Comparison of ENCODE assay signal across 12 cellular contexts in genomic region chr11:125402436-125402835, GRCh38.
DNase-seq lines count a peak whose midpoint lies in the region; ATAC-seq, FAIRE-seq and TF ChIP-seq lines count a peak whose summit lies in the region.
"Had no signal": no experiment of that assay in that cellular context is flagged by ENCODE, and none has a peak within 500 bp of the region (broad histone marks: within the 10 kb centered on the region; RNA-seq: fewer than 3 reads in every experiment).

No MANE protein-coding gene starts in this region.

- H3K36me3 ChIP-seq in SJCRH30 (peaks cover 4% of the 10 kb centered on the region; the same call in 1 of the 2 replicates), fibroblast of lung (ENCODE audit: control insufficient read depth, insufficient read depth, low read length) (no peaks in the 10 kb centered on the region), psoas muscle (ENCODE audit: insufficient read depth in 1 of 2, low read depth in 1 of 2) (peaks cover 0 to 17% of the 10 kb centered on the region in 2 donors)

- DNase-seq in Daoy (ENCODE audit: low read depth) (peak; percentile 42), SJCRH30 (peak; percentile 19 to 44), fibroblast of lung (ENCODE audit: low read depth in 2 of 2) (peak; percentile 59 to 73), psoas muscle (no peak), D721Med (ENCODE audit: insufficient read length, low spot score) (no peak), GM13977 (ENCODE audit: low spot score) (no peak)
- DNase-seq: activated naive CD4-positive, alpha-beta T cell treated with anti-CD3 and anti-CD28 coated beads, Interleukin-2, amount 50 U/mL, for 16 hours; CD4-positive, alpha-beta T cell; NCI-H1092; NCI-H446 had no signal

- H3K27me3 ChIP-seq in SJCRH30 (no peaks in the 10 kb centered on the region), fibroblast of lung (ENCODE audit: control insufficient read depth, insufficient read depth, low read length) (no peaks in the 10 kb centered on the region), psoas muscle (ENCODE audit: insufficient read depth in 3 of 3, low read length in 2 of 3) (no peaks in the 10 kb centered on the region)

- TF ChIP-seq CTCF in fibroblast of lung (conservative IDR thresholded peaks at IDR 0.05 in 1 of 2, IDR thresholded peaks at IDR 0.05 in 1 of 2; ENCODE audit: low read depth in 1 of 2, low read length in 2 of 2) (no peak), psoas muscle (IDR thresholded peaks at IDR 0.05) (no peak), D721Med (IDR thresholded peaks at IDR 0.05; ENCODE audit: insufficient read depth, missing control alignments) (no peak), GM13977 (IDR thresholded peaks at IDR 0.05; ENCODE audit: extremely low read depth, insufficient read depth, missing control alignments) (no peak)

- H3K4me1 ChIP-seq in SJCRH30 = peaks cover 52% of the 10 kb centered on the region
- H3K4me1 ChIP-seq in fibroblast of lung (ENCODE audit: control insufficient read depth, extremely low read depth, insufficient read depth, low read length) = peaks cover 12% of the 10 kb centered on the region
- H3K4me1 ChIP-seq in psoas muscle = peaks cover 50% of the 10 kb centered on the region

- H4K20me1 ChIP-seq in fibroblast of lung (ENCODE audit: control insufficient read depth, extremely low read depth, insufficient read depth, low read length) = no peaks in the 10 kb centered on the region

- peak; percentile 27 to 65 (median 62) for ATAC-seq in psoas muscle
- no peak for ATAC-seq in HG02798 (IDR thresholded peaks at IDR 0.05; ENCODE audit: poor library complexity, unreplicated experiment)
- ATAC-seq in GM18861 (IDR thresholded peaks at IDR 0.05; ENCODE audit: unreplicated experiment) = no peak

- H3K4me2 ChIP-seq in fibroblast of lung (ENCODE audit: extremely low read depth, insufficient read depth, low read length) = no peak overlapping the region

- WGBS in psoas muscle, 3 donors = 23 to 43% (median 30%) methylated on average over 2 of the region's 2 CpGs

- H2AFZ ChIP-seq in fibroblast of lung (ENCODE audit: low read length) = no peak overlapping the region

- H3K9me3 ChIP-seq in SJCRH30 (replicated peaks) (no peaks in the 10 kb centered on the region), fibroblast of lung (ENCODE audit: control insufficient read depth, insufficient read depth, low read depth, low read length) (no peaks in the 10 kb centered on the region), psoas muscle (no peaks in the 10 kb centered on the region)

- no peak overlapping the region for H3K9ac ChIP-seq in fibroblast of lung (ENCODE audit: insufficient read depth, low read length)

- H3K4me3 ChIP-seq in SJCRH30 (no peak overlapping the region), fibroblast of lung (replicated peaks in 1 of 4; ENCODE audit: control extremely low read depth in 1 of 4, insufficient read depth in 1 of 4, low read depth in 3 of 4, low read length in 4 of 4) (no peak overlapping the region), psoas muscle (no peak overlapping the region)

- no peaks in the 10 kb centered on the region for H3K79me2 ChIP-seq in fibroblast of lung (ENCODE audit: control insufficient read depth, insufficient read depth, low read length)

- in situ Hi-C loops in GM13977 (cut with MboI; ENCODE audit: low pct_unique_long_range_greater_than_20kb, low sequenced_read_pairs, unreplicated experiment) = no loop called here

- H3K27ac ChIP-seq in SJCRH30 (peak overlapping the region; percentile 98), fibroblast of lung (ENCODE audit: insufficient read depth, low read length) (no peak overlapping the region), psoas muscle (peak overlapping the region; percentile 80)

- intact Hi-C loops in psoas muscle (cut with DNase I) = loop anchor here in 1 of 2 donors (5.0 kb wide), 2 partner anchors 55 to 190 kb away; no protein-coding TSS in a partner anchor

- FAIRE-seq in D721Med (lab: Jason Lieb, UNC) = no peak

Comparison
In these comparisons a context has a peak if more than half of its experiments do, and no peak if none do; other contexts are left out.
1. DNase-seq: peak in Daoy (single experiment), SJCRH30 (2 of 2) and fibroblast of lung (2 of 2); none in psoas muscle (0 of 2), D721Med (single experiment) and GM13977 (single experiment).
2. ATAC-seq: peak in psoas muscle (4 of 4); none in HG02798 (single experiment) and GM18861 (single experiment).